21 cellular contexts compared by ENCODE assay signal in the genomic region with DNA sequence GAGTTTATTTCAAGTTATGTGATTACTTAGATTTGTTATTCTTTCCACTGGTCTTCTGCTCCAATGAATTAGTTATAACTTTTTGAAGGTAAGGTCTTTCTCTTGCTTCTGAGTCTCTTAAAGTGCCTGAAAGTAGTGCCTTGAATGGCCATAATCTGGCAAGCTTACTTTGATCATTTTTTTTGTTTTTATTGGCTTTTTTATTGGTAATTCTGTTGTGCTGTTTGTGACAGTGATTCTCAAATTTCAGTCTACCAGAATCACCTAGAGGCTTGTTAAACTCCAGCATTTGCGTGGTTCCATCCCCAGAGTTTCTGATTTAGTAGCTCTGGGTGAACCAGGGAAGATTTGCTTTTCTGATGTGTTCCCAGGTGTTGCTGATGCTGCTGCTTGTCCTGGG.
A peak's percentile ranks its signal among the peaks of the same experiment; 100 is the strongest.
DNase-seq lines count a peak whose midpoint lies in the region; ATAC-seq and TF ChIP-seq lines count a peak whose summit lies in the region.
"Had no signal": no experiment of that assay in that cellular context is flagged by ENCODE, and none has a peak within 500 bp of the region (broad histone marks: within the 10 kb centered on the region; RNA-seq: fewer than 3 reads in every experiment).

No MANE protein-coding gene starts in this region.

- TF ChIP-seq CTCF in endodermal cell (conservative IDR thresholded peaks at IDR 0.05), result no peak
- TF ChIP-seq CTCF in progenitor cell of endocrine pancreas (IDR thresholded peaks at IDR 0.05; ENCODE audit: unreplicated experiment), result no peak
- no peak for TF ChIP-seq CTCF in brain microvascular endothelial cell (IDR thresholded peaks at IDR 0.05; ENCODE audit: low read depth, low read length, missing control alignments)

- H3K9me3 Mint-ChIP-seq in activated naive CD8-positive, alpha-beta T cell (ENCODE audit: low read depth), result no peaks in the 10 kb centered on the region
- H3K9me3 Mint-ChIP-seq in activated naive CD8-positive, alpha-beta T cell treated with anti-CD3 and anti-CD28 coated beads, Interleukin-2, amount 50 U/mL, for 24 hours, result no peaks in the 10 kb centered on the region
- H3K9me3 Mint-ChIP-seq in endodermal cell (no peaks in the 10 kb centered on the region), progenitor cell of endocrine pancreas (ENCODE audit: low read depth) (no peaks in the 10 kb centered on the region)

- peaks cover 4% of the 10 kb centered on the region for H3K4me1 ChIP-seq in endodermal cell (ENCODE audit: control insufficient read depth, insufficient read depth, low read length)
- H3K4me1 ChIP-seq: SJSA1 had no signal

- peaks cover 5% of the 10 kb centered on the region for H3K36me3 Mint-ChIP-seq in activated naive CD8-positive, alpha-beta T cell
- H3K36me3 Mint-ChIP-seq in activated naive CD8-positive, alpha-beta T cell treated with anti-CD3 and anti-CD28 coated beads, Interleukin-2, amount 50 U/mL, for 24 hours (ENCODE audit: low read depth), result peaks cover 20% of the 10 kb centered on the region
- peaks cover 22% of the 10 kb centered on the region for H3K36me3 Mint-ChIP-seq in endodermal cell (ENCODE audit: low read depth)
- H3K36me3 Mint-ChIP-seq in progenitor cell of endocrine pancreas (ENCODE audit: insufficient read depth), result peaks cover 5% of the 10 kb centered on the region

- peaks cover 7% of the 10 kb centered on the region for H3K4me1 Mint-ChIP-seq in activated naive CD8-positive, alpha-beta T cell (ENCODE audit: low read depth)
- H3K4me1 Mint-ChIP-seq in activated naive CD8-positive, alpha-beta T cell treated with anti-CD3 and anti-CD28 coated beads, Interleukin-2, amount 50 U/mL, for 24 hours, result peaks cover 4% of the 10 kb centered on the region
- H3K4me1 Mint-ChIP-seq in endodermal cell (peaks cover 30% of the 10 kb centered on the region), progenitor cell of endocrine pancreas (ENCODE audit: low read depth) (peaks cover 2% of the 10 kb centered on the region)

- H3K27ac ChIP-seq in endodermal cell (ENCODE audit: low read depth, low read length), result no peak overlapping the region
- H3K27ac ChIP-seq in brain microvascular endothelial cell, result no peak overlapping the region
- H3K27ac ChIP-seq: C4-2B, GM23248, SJSA1 had no signal

- no peak for DNase-seq in activated naive CD8-positive, alpha-beta T cell treated with anti-CD3 and anti-CD28 coated beads, Interleukin-2, amount 50 U/mL, for 24 hours
- DNase-seq in HEK293T (ENCODE audit: extremely low spot score) (no peak), endodermal cell (no peak), progenitor cell of endocrine pancreas (ENCODE audit: low spot score, unreplicated experiment) (no peak), brain microvascular endothelial cell (no peak), SIG-M5 treated with dmso at 0.1 percent for 504 hours (lab: John Stamatoyannopoulos, UW; ENCODE audit: unreplicated experiment) (no peak), DMS 273 (lab: John Stamatoyannopoulos, UW; ENCODE audit: unreplicated experiment) (no peak)
- DNase-seq: AML-193, EL, GF-D8, GM23248, HCEC 1CT, Kasumi-1, NCI-H1417, NCI-H1694 treated with DMSO at 0.1 percent for 48 hours, NCI-H446, NCI-H526, OCI-M1 had no signal

- H3K36me3 ChIP-seq in endodermal cell (ENCODE audit: control insufficient read depth, insufficient read depth, low read length) (peaks cover 69% of the 10 kb centered on the region), brain microvascular endothelial cell (replicated peaks) (no peaks in the 10 kb centered on the region)
- H3K36me3 ChIP-seq: SJSA1 had no signal

- H3K4me3 ChIP-seq in endodermal cell (ENCODE audit: low read length), result no peak overlapping the region
- H3K4me3 ChIP-seq in brain microvascular endothelial cell (ENCODE audit: low read depth, low read length), result no peak overlapping the region
- H3K4me3 ChIP-seq: GM23248, SJSA1 had no signal

- no peak overlapping the region for H3K4me3 Mint-ChIP-seq in activated naive CD8-positive, alpha-beta T cell
- H3K4me3 Mint-ChIP-seq in activated naive CD8-positive, alpha-beta T cell treated with anti-CD3 and anti-CD28 coated beads, Interleukin-2, amount 50 U/mL, for 24 hours, result no peak overlapping the region
- no peak overlapping the region for H3K4me3 Mint-ChIP-seq in endodermal cell
- no peak overlapping the region for H3K4me3 Mint-ChIP-seq in progenitor cell of endocrine pancreas (ENCODE audit: low read depth)

- CTCF ChIA-PET in HEK293T (lab: Yijun Ruan, JAX), result no interaction called here

- in situ Hi-C loops in brain microvascular endothelial cell (cut with HindIII; ENCODE audit: low pct_ligation_motif_present, low sequenced_read_pairs), result no loop called here

- 59 to 83% methylated on average over 1 of the region's 1 CpG for WGBS in endodermal cell (ENCODE audit: insufficient coverage in 1 of 2, insufficient read length in 1 of 2), 2 experiments

- no peaks in the 10 kb centered on the region for H3K9me3 ChIP-seq in endodermal cell (ENCODE audit: control insufficient read depth, low read length)
- H3K9me3 ChIP-seq: SJSA1 had no signal

- ATAC-seq in activated naive CD8-positive, alpha-beta T cell treated with anti-CD3 and anti-CD28 coated beads, Interleukin-2, amount 50 U/mL, for 24 hours, result no peak

- no peaks in the 10 kb centered on the region for H3K27me3 Mint-ChIP-seq in activated naive CD8-positive, alpha-beta T cell
- H3K27me3 Mint-ChIP-seq in activated naive CD8-positive, alpha-beta T cell treated with anti-CD3 and anti-CD28 coated beads, Interleukin-2, amount 50 U/mL, for 24 hours, result no peaks in the 10 kb centered on the region
- H3K27me3 Mint-ChIP-seq in endodermal cell (ENCODE audit: insufficient read depth) (no peaks in the 10 kb centered on the region), progenitor cell of endocrine pancreas (no peaks in the 10 kb centered on the region)

- H3K9ac ChIP-seq in endodermal cell (ENCODE audit: extremely low read depth, low read length, poor library complexity, severe bottlenecking), result no peak overlapping the region
- H3K9ac ChIP-seq: GM23248 had no signal

- no peaks in the 10 kb centered on the region for H3K27me3 ChIP-seq in endodermal cell (ENCODE audit: control insufficient read depth, insufficient read depth, low read length, poor library complexity, severe bottlenecking)
- H3K27me3 ChIP-seq in brain microvascular endothelial cell (replicated peaks), result no peaks in the 10 kb centered on the region
- H3K27me3 ChIP-seq: SJSA1 had no signal

- H3K27ac Mint-ChIP-seq in activated naive CD8-positive, alpha-beta T cell, result peak overlapping the region; percentile 51
- no peak overlapping the region for H3K27ac Mint-ChIP-seq in activated naive CD8-positive, alpha-beta T cell treated with anti-CD3 and anti-CD28 coated beads, Interleukin-2, amount 50 U/mL, for 24 hours
- H3K27ac Mint-ChIP-seq in endodermal cell (peak overlapping the region; percentile 70), progenitor cell of endocrine pancreas (peak overlapping the region; percentile 74)

- POLR2A ChIA-PET in HEK293T (lab: Yijun Ruan, JAX), result no interaction called here

TF ChIP-seq in HEK293T, 16 proteins besides CTCF, POLR2A, EP300 and RAD21:
- TF ChIP-seq ZNF384 (IDR thresholded peaks at IDR 0.05), result peak; percentile 49; the same call in 1 of the 2 replicates
- TF ChIP-seq, protein P1, sequence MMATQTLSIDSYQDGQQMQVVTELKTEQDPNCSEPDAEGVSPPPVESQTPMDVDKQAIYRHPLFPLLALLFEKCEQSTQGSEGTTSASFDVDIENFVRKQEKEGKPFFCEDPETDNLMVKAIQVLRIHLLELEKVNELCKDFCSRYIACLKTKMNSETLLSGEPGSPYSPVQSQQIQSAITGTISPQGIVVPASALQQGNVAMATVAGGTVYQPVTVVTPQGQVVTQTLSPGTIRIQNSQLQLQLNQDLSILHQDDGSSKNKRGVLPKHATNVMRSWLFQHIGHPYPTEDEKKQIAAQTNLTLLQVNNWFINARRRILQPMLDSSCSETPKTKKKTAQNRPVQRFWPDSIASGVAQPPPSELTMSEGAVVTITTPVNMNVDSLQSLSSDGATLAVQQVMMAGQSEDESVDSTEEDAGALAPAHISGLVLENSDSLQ (IDR thresholded peaks at IDR 0.05), result no peak
